Comparison of ENCODE assay signal across 16 cellular contexts in the genomic region with DNA sequence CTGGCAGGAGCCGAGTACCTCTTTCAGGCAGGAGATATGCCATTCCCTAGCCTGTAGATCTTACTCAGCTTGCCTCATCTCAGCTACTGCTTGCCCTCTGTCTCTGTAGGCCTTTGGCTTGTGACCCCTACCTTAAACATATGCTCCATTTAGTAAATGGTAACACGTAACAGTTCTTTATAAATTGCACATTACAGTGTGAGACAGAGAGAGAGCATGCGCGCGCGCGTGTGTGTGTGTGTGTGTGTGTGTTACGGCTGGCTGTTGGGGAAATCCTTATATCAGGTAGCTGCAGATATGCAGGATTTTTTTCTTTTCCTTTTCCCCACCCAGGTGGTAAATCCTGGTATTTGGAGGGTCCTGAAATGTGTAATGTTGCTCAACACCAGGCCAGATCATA. TPM values are rescaled to one million over a fixed set of nuclear protein-coding genes. Genes with fewer than 3 reads are reported as not detected.
DNase-seq lines count a peak whose midpoint lies in the region; ATAC-seq, FAIRE-seq and TF ChIP-seq lines count a peak whose summit lies in the region.
"Had no signal": no experiment of that assay in that cellular context is flagged by ENCODE, and none has a peak within 500 bp of the region (broad histone marks: within the 10 kb centered on the region; RNA-seq: fewer than 3 reads in every experiment).

No MANE protein-coding gene starts in this region.

- peak overlapping the region; percentile 1; the same call in 1 of the 2 replicates for H3K4me2 ChIP-seq in HepG2 (ENCODE audit: low read depth, low read length)

- in situ Hi-C loops in HepG2 (cut with HindIII; ENCODE audit: extremely low pct_ligation_motif_present, low pct_unique_long_range_greater_than_20kb), result no loop called here

- H3K27ac ChIP-seq in HepG2 (ENCODE audit: extremely low read length, insufficient read depth, low read length) (no peak overlapping the region), right lobe of liver (no peak overlapping the region), mucosa of rectum (ENCODE audit: low read depth in 2 of 2, low read length in 2 of 2) (peak overlapping the region; percentile 96 to 98)
- H3K27ac ChIP-seq: gastrocnemius medialis, right atrium auricular region had no signal

- H3K36me3 ChIP-seq in HepG2 (replicated peaks in 1 of 2; ENCODE audit: control insufficient read depth in 1 of 2, insufficient read depth in 2 of 2, low read length in 2 of 2) (no peaks in the 10 kb centered on the region), right lobe of liver (no peaks in the 10 kb centered on the region), bronchial epithelial cell (ENCODE audit: control insufficient read depth, insufficient read depth, low read length) (peaks cover 6% of the 10 kb centered on the region), mucosa of rectum (ENCODE audit: control insufficient read depth in 2 of 2, insufficient read depth in 2 of 2, low read length in 2 of 2) (peaks cover 0 to 5% of the 10 kb centered on the region in 2 donors)
- H3K36me3 ChIP-seq: gastrocnemius medialis, right atrium auricular region had no signal

- POLR2A ChIA-PET in HepG2 (lab: Yijun Ruan, JAX), result no interaction called here

- no peaks in the 10 kb centered on the region for H3K36me3 Mint-ChIP-seq in activated T-helper 1 cell treated with anti-CD3 and anti-CD28 coated beads, Interleukin-12 subunit alpha, Interleukin-12 subunit beta, Interleukin-2, Interleukin-4 antibody, amounts not matched to agents 30 ng/mL and 10 ng/mL and 1 ng/mL, durations not matched to agents 14 hours and 24 hours and 36 hours (ENCODE audit: low read depth)

- peaks cover 48% of the 10 kb centered on the region for H3K4me1 Mint-ChIP-seq in activated T-helper 1 cell treated with anti-CD3 and anti-CD28 coated beads, Interleukin-12 subunit alpha, Interleukin-12 subunit beta, Interleukin-2, Interleukin-4 antibody, amounts not matched to agents 30 ng/mL and 10 ng/mL and 1 ng/mL, durations not matched to agents 14 hours and 24 hours and 36 hours (ENCODE audit: low read depth)

- no peak for ATAC-seq in HepG2
- no peak for ATAC-seq in right lobe of liver
- ATAC-seq: gastrocnemius medialis had no signal

- H3K4me3 Mint-ChIP-seq in activated T-helper 1 cell treated with anti-CD3 and anti-CD28 coated beads, Interleukin-12 subunit alpha, Interleukin-12 subunit beta, Interleukin-2, Interleukin-4 antibody, amounts not matched to agents 30 ng/mL and 10 ng/mL and 1 ng/mL, durations not matched to agents 14 hours and 24 hours and 36 hours, result no peak overlapping the region
- H3K4me3 Mint-ChIP-seq: activated T-cell treated with anti-CD3 and anti-CD28 coated beads, Interleukin-2, amount 50 U/mL, for 24 hours had no signal

- no TSS peak for BruUV-seq in HepG2 (replicated peaks; lab: Mats Ljungman, UMichigan)

- H3K4me1 ChIP-seq in HepG2 (ENCODE audit: insufficient read depth, low read length) (peaks cover 73% of the 10 kb centered on the region), right lobe of liver (peaks cover 0 to 7% (median 0%) of the 10 kb centered on the region in 4 donors), mucosa of rectum (ENCODE audit: control insufficient read depth in 2 of 2, insufficient read depth in 2 of 2, low read length in 2 of 2) (peaks cover 32 to 50% of the 10 kb centered on the region in 2 donors)

- DNase-seq in HepG2 (ENCODE audit: low spot score), result no peak
- DNase-seq in right lobe of liver, result no peak
- DNase-seq in bronchial epithelial cell (ENCODE audit: low read depth), result no peak
- DNase-seq in T-helper 1 cell, result no peak
- DNase-seq in NCI-H2196 treated with DMSO at 0.1 percent for 48 hours (lab: John Stamatoyannopoulos, UW; ENCODE audit: unreplicated experiment), result no peak
- DNase-seq in activated T-helper 1 cell treated with anti-CD3 and anti-CD28 coated beads, Interleukin-12 subunit alpha, Interleukin-12 subunit beta, Interleukin-2, Interleukin-4 antibody, amounts not matched to agents 30 ng/mL and 10 ng/mL and 1 ng/mL, durations not matched to agents 14 hours and 24 hours and 36 hours (ENCODE audit: low spot score), result no peak
- no peak for DNase-seq in activated CD8-positive, alpha-beta memory T cell treated with anti-CD3 and anti-CD28 coated beads for 24 hours
- DNase-seq: activated T-cell treated with anti-CD3 and anti-CD28 coated beads, Interleukin-2, amount 50 U/mL, for 24 hours; amniotic stem cell; DMS 273 treated with DMSO at 0.1 percent for 48 hours; gastrocnemius medialis; SW 1271 had no signal

- no peaks in the 10 kb centered on the region for H4K20me1 ChIP-seq in HepG2 (ENCODE audit: insufficient read depth, low read length)

- no peaks in the 10 kb centered on the region for H3K79me2 ChIP-seq in HepG2 (ENCODE audit: insufficient read depth, low read length)

- H3K4me3 ChIP-seq in HepG2 (replicated peaks in 1 of 3; ENCODE audit: insufficient read depth in 1 of 3, low read depth in 2 of 3, low read length in 3 of 3), result no peak overlapping the region; a peak in 1 of 6 replicates
- no peak overlapping the region for H3K4me3 ChIP-seq in right lobe of liver
- H3K4me3 ChIP-seq in bronchial epithelial cell (ENCODE audit: low read depth, low read length), result peak overlapping the region; percentile 98
- peak overlapping the region; percentile 51 to 84 for H3K4me3 ChIP-seq in mucosa of rectum (ENCODE audit: low read length in 2 of 2)
- H3K4me3 ChIP-seq: gastrocnemius medialis, right atrium auricular region had no signal

- WGBS in HepG2 (ENCODE audit: low lambda C conversion rate), result 54% methylated on average over 8 of the region's 8 CpGs
- WGBS in right lobe of liver (ENCODE audit: insufficient coverage, low coverage, low lambda C conversion rate, missing lambda C conversion rate), result 75% methylated on average over 8 of the region's 8 CpGs

- TF ChIP-seq POLR2A in HepG2 (IDR thresholded peaks at IDR 0.05; ENCODE audit: insufficient read depth in 1 of 2, low read depth in 2 of 2, low read length in 2 of 2), result no peak
- TF ChIP-seq POLR2A in right lobe of liver (IDR thresholded peaks at IDR 0.05), result no peak

- H3K27me3 Mint-ChIP-seq in activated T-helper 1 cell treated with anti-CD3 and anti-CD28 coated beads, Interleukin-12 subunit alpha, Interleukin-12 subunit beta, Interleukin-2, Interleukin-4 antibody, amounts not matched to agents 30 ng/mL and 10 ng/mL and 1 ng/mL, durations not matched to agents 14 hours and 24 hours and 36 hours (ENCODE audit: insufficient read depth), result no peaks in the 10 kb centered on the region
- H3K27me3 Mint-ChIP-seq: activated T-cell treated with anti-CD3 and anti-CD28 coated beads, Interleukin-2, amount 50 U/mL, for 24 hours had no signal

- TF ChIP-seq RAD21 in HepG2 (CRISPR knock-in tag; IDR thresholded peaks at IDR 0.05), result no peak

- TF ChIP-seq CTCF in HepG2 (CRISPR knock-in tag; IDR thresholded peaks at IDR 0.05) (no peak), right lobe of liver (IDR thresholded peaks at IDR 0.05) (no peak), bronchial epithelial cell (IDR thresholded peaks at IDR 0.05; ENCODE audit: insufficient read depth, low read length, severe bottlenecking) (no peak)

- no peak overlapping the region for H2AFZ ChIP-seq in HepG2 (ENCODE audit: low read length)

- intact Hi-C loops in HepG2 (cut with micrococcal nuclease; ENCODE audit: unreplicated experiment), result no loop called here
- intact Hi-C loops in right lobe of liver (cut with DNase I), result no loop called here
- intact Hi-C loops in activated T-helper 1 cell treated with anti-CD3 and anti-CD28 coated beads, Interleukin-12 subunit alpha, Interleukin-12 subunit beta, Interleukin-2, Interleukin-4 antibody, amounts not matched to agents 30 ng/mL and 10 ng/mL and 1 ng/mL, durations not matched to agents 14 hours and 24 hours and 36 hours (cut with micrococcal nuclease), result no loop called here

- no peak overlapping the region for H3K27ac Mint-ChIP-seq in activated T-helper 1 cell treated with anti-CD3 and anti-CD28 coated beads, Interleukin-12 subunit alpha, Interleukin-12 subunit beta, Interleukin-2, Interleukin-4 antibody, amounts not matched to agents 30 ng/mL and 10 ng/mL and 1 ng/mL, durations not matched to agents 14 hours and 24 hours and 36 hours

- no peak overlapping the region for H3K9ac ChIP-seq in HepG2 (ENCODE audit: insufficient read depth, low read depth, low read length)
- H3K9ac ChIP-seq in mucosa of rectum (ENCODE audit: low read depth in 1 of 2, low read length in 2 of 2), result peak overlapping the region; percentile 47 to 99

- no peaks in the 10 kb centered on the region for H3K9me3 Mint-ChIP-seq in activated T-helper 1 cell treated with anti-CD3 and anti-CD28 coated beads, Interleukin-12 subunit alpha, Interleukin-12 subunit beta, Interleukin-2, Interleukin-4 antibody, amounts not matched to agents 30 ng/mL and 10 ng/mL and 1 ng/mL, durations not matched to agents 14 hours and 24 hours and 36 hours
- H3K9me3 Mint-ChIP-seq: activated T-cell treated with anti-CD3 and anti-CD28 coated beads, Interleukin-2, amount 50 U/mL, for 24 hours had no signal

- no peak for FAIRE-seq in HepG2 (lab: Jason Lieb, UNC)
- FAIRE-seq in bronchial epithelial cell (lab: Jason Lieb, UNC), result no peak
- FAIRE-seq: A204.1 had no signal

- H3K9me3 ChIP-seq in HepG2 (ENCODE audit: low read length), result no peaks in the 10 kb centered on the region
- no peaks in the 10 kb centered on the region for H3K9me3 ChIP-seq in right lobe of liver
- no peaks in the 10 kb centered on the region for H3K9me3 ChIP-seq in mucosa of rectum (ENCODE audit: control insufficient read depth in 2 of 2, low read length in 2 of 2)
- H3K9me3 ChIP-seq: gastrocnemius medialis, right atrium auricular region had no signal

- CTCF ChIA-PET in HepG2 (lab: Yijun Ruan, JAX; ENCODE audit: low intra/inter-chr PET ratio, low total read pairs), result interaction anchor here (0.6 kb wide), 1 partner anchor 54 kb away, joined by 3 read pairs; no protein-coding TSS in a partner anchor

- H3K27me3 ChIP-seq in HepG2 (ENCODE audit: control insufficient read depth in 1 of 2, insufficient read depth in 2 of 2, low read length in 2 of 2) (peaks cover 0 to 6% of the 10 kb centered on the region in 2 experiments; a peak in 2 of 5 replicates), right lobe of liver (no peaks in the 10 kb centered on the region), bronchial epithelial cell (ENCODE audit: control insufficient read depth, insufficient read depth, low read length) (no peaks in the 10 kb centered on the region), mucosa of rectum (ENCODE audit: control insufficient read depth in 2 of 2, insufficient read depth in 2 of 2, low read length in 2 of 2) (no peaks in the 10 kb centered on the region)
- H3K27me3 ChIP-seq: right atrium auricular region had no signal

- TF ChIP-seq EP300 in HepG2 (IDR thresholded peaks at IDR 0.05; ENCODE audit: low read depth in 2 of 2, low read length in 2 of 2), result no peak
- TF ChIP-seq EP300 in HepG2 (CRISPR knock-in tag; IDR thresholded peaks at IDR 0.05; ENCODE audit: borderline replicate concordance), result no peak

RNA-seq across cellular contexts. Expression of a gene that starts 4.2 kb away (rescaled TPM):
- total RNA-seq in HepG2 (2016; rRNA removed; fragmentation: Illumina TruSeq; extraction: Trizol) (0.24 and 0.31 TPM in 2 replicates), right lobe of liver (10 to 100 TPM in 1 of 6 experiments, 1 to 10 TPM in 5; 3.5 to 19.1 (median 6.2) TPM), bronchial epithelial cell (1,057 and 1,682 TPM in 2 replicates)
- 0.18 and 0.40 TPM in 2 replicates for total RNA-seq in HepG2 (2016; cell fraction: cytosol; rRNA removed; fragmentation: Illumina TruSeq; extraction: Trizol; ENCODE audit: low read depth)
- total RNA-seq in HepG2 (2016; cell fraction: insoluble cytoplasmic fraction; rRNA removed; fragmentation: Illumina TruSeq; extraction: Trizol), result 0.30 and 0.37 TPM in 2 replicates
- total RNA-seq in HepG2 (2016; cell fraction: membrane; rRNA removed; fragmentation: Illumina TruSeq; extraction: Trizol), result 0.22 TPM in 1 of 2 replicates, not detected in the other
- total RNA-seq in HepG2 (2016; cell fraction: nucleus; rRNA removed; fragmentation: Illumina TruSeq; extraction: Trizol), result 0.44 TPM in 1 of 2 replicates, not detected in the other
- polyA plus RNA-seq in HepG2 (2011; rRNA removed), result 0.77 and 0.97 TPM in 2 replicates
- 0.38 and 0.83 TPM in 2 replicates for polyA plus RNA-seq in HepG2 (2011; cell fraction: cytosol; rRNA removed)
- polyA plus RNA-seq in HepG2 (2011; cell fraction: nucleus; rRNA removed), result 0.21 and 0.35 TPM in 2 replicates
- polyA plus RNA-seq in HepG2 (2012), result 0.31 and 0.39 TPM in 2 replicates
- polyA plus RNA-seq in HepG2 (2016; cell fraction: cytosol; fragmentation: Illumina TruSeq; extraction: Trizol; ENCODE audit: low read depth), result not detected in 2 replicates
- 0.26 and 0.46 TPM in 2 replicates for polyA plus RNA-seq in HepG2 (2016; cell fraction: insoluble cytoplasmic fraction; fragmentation: Illumina TruSeq; extraction: Trizol; ENCODE audit: low read depth)
- polyA plus RNA-seq in HepG2 (2016; cell fraction: membrane; fragmentation: Illumina TruSeq; extraction: Trizol; ENCODE audit: low read depth), result 0.13 TPM in 1 of 2 replicates, not detected in the other
- polyA plus RNA-seq in HepG2 (2016; cell fraction: nucleus; fragmentation: Illumina TruSeq; extraction: Trizol; ENCODE audit: insufficient read depth, low read depth), result 0.60 and 1.7 TPM in 2 replicates
- 0.56 and 17.3 TPM in 2 replicates for polyA minus RNA-seq in HepG2 (2011; rRNA and poly(A)+ RNA removed; ENCODE audit: low replicate concordance)
- polyA minus RNA-seq in HepG2 (2011; cell fraction: cytosol; rRNA and poly(A)+ RNA removed), result not detected in 2 replicates
- polyA minus RNA-seq in HepG2 (2011; cell fraction: nucleus; rRNA and poly(A)+ RNA removed), result 0.26 TPM in 1 of 2 replicates, not detected in the other
- 79.6 and 86.8 TPM in 2 replicates for total RNA-seq in activated T-helper 1 cell treated with anti-CD3 and anti-CD28 coated beads, Interleukin-12 subunit alpha, Interleukin-12 subunit beta, Interleukin-2, Interleukin-4 antibody, amounts not matched to agents 30 ng/mL and 10 ng/mL and 1 ng/mL, durations not matched to agents 14 hours and 24 hours and 36 hours

RNA-seq across cellular contexts. Expression of a gene that starts 12.4 kb away (rescaled TPM):
- total RNA-seq in HepG2 (2016; rRNA removed; fragmentation: Illumina TruSeq; extraction: Trizol) (not detected in 2 replicates), right lobe of liver (1 to 10 TPM; 2.7 to 8.7 (median 6.7) TPM), bronchial epithelial cell (0.38 and 1.6 TPM in 2 replicates)
- total RNA-seq in HepG2 (2016; cell fraction: cytosol; rRNA removed; fragmentation: Illumina TruSeq; extraction: Trizol; ENCODE audit: low read depth), result not detected in 2 replicates
- total RNA-seq in HepG2 (2016; cell fraction: insoluble cytoplasmic fraction; rRNA removed; fragmentation: Illumina TruSeq; extraction: Trizol), result not detected in 2 replicates
- not detected in 2 replicates for total RNA-seq in HepG2 (2016; cell fraction: membrane; rRNA removed; fragmentation: Illumina TruSeq; extraction: Trizol)
- not detected in 2 replicates for total RNA-seq in HepG2 (2016; cell fraction: nucleus; rRNA removed; fragmentation: Illumina TruSeq; extraction: Trizol)
- polyA plus RNA-seq in HepG2 (2011; rRNA removed), result not detected in 2 replicates
- polyA plus RNA-seq in HepG2 (2011; cell fraction: cytosol; rRNA removed), result not detected in 2 replicates
- not detected in 2 replicates for polyA plus RNA-seq in HepG2 (2011; cell fraction: nucleus; rRNA removed)
- polyA plus RNA-seq in HepG2 (2012), result not detected in 2 replicates
- polyA plus RNA-seq in HepG2 (2016; cell fraction: cytosol; fragmentation: Illumina TruSeq; extraction: Trizol; ENCODE audit: low read depth), result not detected in 2 replicates
- not detected in 2 replicates for polyA plus RNA-seq in HepG2 (2016; cell fraction: insoluble cytoplasmic fraction; fragmentation: Illumina TruSeq; extraction: Trizol; ENCODE audit: low read depth)
- polyA plus RNA-seq in HepG2 (2016; cell fraction: membrane; fragmentation: Illumina TruSeq; extraction: Trizol; ENCODE audit: low read depth), result not detected in 2 replicates
- polyA plus RNA-seq in HepG2 (2016; cell fraction: nucleus; fragmentation: Illumina TruSeq; extraction: Trizol; ENCODE audit: insufficient read depth, low read depth), result not detected in 2 replicates
- not detected in 2 replicates for polyA minus RNA-seq in HepG2 (2011; rRNA and poly(A)+ RNA removed; ENCODE audit: low replicate concordance)
- polyA minus RNA-seq in HepG2 (2011; cell fraction: cytosol; rRNA and poly(A)+ RNA removed), result not detected in 2 replicates
- not detected in 2 replicates for polyA minus RNA-seq in HepG2 (2011; cell fraction: nucleus; rRNA and poly(A)+ RNA removed)
- 65.1 and 66.9 TPM in 2 replicates for total RNA-seq in activated T-helper 1 cell treated with anti-CD3 and anti-CD28 coated beads, Interleukin-12 subunit alpha, Interleukin-12 subunit beta, Interleukin-2, Interleukin-4 antibody, amounts not matched to agents 30 ng/mL and 10 ng/mL and 1 ng/mL, durations not matched to agents 14 hours and 24 hours and 36 hours
- total RNA-seq: myocyte had no signal

RNA-seq across cellular contexts. Expression of a gene that starts 35.5 kb away (rescaled TPM):
- total RNA-seq in HepG2 (2016; rRNA removed; fragmentation: Illumina TruSeq; extraction: Trizol) (2.8 and 3.3 TPM in 2 replicates), right lobe of liver (1 to 10 TPM in 1 of 6 experiments, not detected in 5; 1.8 TPM), bronchial epithelial cell (266 and 612 TPM in 2 replicates)
- total RNA-seq in HepG2 (2016; cell fraction: cytosol; rRNA removed; fragmentation: Illumina TruSeq; extraction: Trizol; ENCODE audit: low read depth), result 6.4 and 6.6 TPM in 2 replicates
- 2.5 and 4.8 TPM in 2 replicates for total RNA-seq in HepG2 (2016; cell fraction: insoluble cytoplasmic fraction; rRNA removed; fragmentation: Illumina TruSeq; extraction: Trizol)
- total RNA-seq in HepG2 (2016; cell fraction: membrane; rRNA removed; fragmentation: Illumina TruSeq; extraction: Trizol), result 4.6 and 6.3 TPM in 2 replicates
- 3.4 and 3.9 TPM in 2 replicates for total RNA-seq in HepG2 (2016; cell fraction: nucleus; rRNA removed; fragmentation: Illumina TruSeq; extraction: Trizol)
- 2.5 and 3.2 TPM in 2 replicates for polyA plus RNA-seq in HepG2 (2011; rRNA removed)
- polyA plus RNA-seq in HepG2 (2011; cell fraction: cytosol; rRNA removed), result 4.3 and 4.5 TPM in 2 replicates
- 1.1 and 1.5 TPM in 2 replicates for polyA plus RNA-seq in HepG2 (2011; cell fraction: nucleus; rRNA removed)
- 1.5 and 3.1 TPM in 2 replicates for polyA plus RNA-seq in HepG2 (2012)
- polyA plus RNA-seq in HepG2 (2016; cell fraction: cytosol; fragmentation: Illumina TruSeq; extraction: Trizol; ENCODE audit: low read depth), result 7.0 and 8.9 TPM in 2 replicates
- polyA plus RNA-seq in HepG2 (2016; cell fraction: insoluble cytoplasmic fraction; fragmentation: Illumina TruSeq; extraction: Trizol; ENCODE audit: low read depth), result 3.1 and 5.6 TPM in 2 replicates
- polyA plus RNA-seq in HepG2 (2016; cell fraction: membrane; fragmentation: Illumina TruSeq; extraction: Trizol; ENCODE audit: low read depth), result 4.1 and 4.8 TPM in 2 replicates
- 2.8 TPM in 1 of 2 replicates, not detected in the other for polyA plus RNA-seq in HepG2 (2016; cell fraction: nucleus; fragmentation: Illumina TruSeq; extraction: Trizol; ENCODE audit: insufficient read depth, low read depth)
- 14.8 TPM in 1 of 2 replicates, not detected in the other for polyA minus RNA-seq in HepG2 (2011; rRNA and poly(A)+ RNA removed; ENCODE audit: low replicate concordance)
- not detected in 2 replicates for polyA minus RNA-seq in HepG2 (2011; cell fraction: cytosol; rRNA and poly(A)+ RNA removed)
- polyA minus RNA-seq in HepG2 (2011; cell fraction: nucleus; rRNA and poly(A)+ RNA removed), result 1.2 TPM in 1 of 2 replicates, not detected in the other
- total RNA-seq in activated T-helper 1 cell treated with anti-CD3 and anti-CD28 coated beads, Interleukin-12 subunit alpha, Interleukin-12 subunit beta, Interleukin-2, Interleukin-4 antibody, amounts not matched to agents 30 ng/mL and 10 ng/mL and 1 ng/mL, durations not matched to agents 14 hours and 24 hours and 36 hours, result 0.71 TPM in 1 of 2 replicates, not detected in the other
- total RNA-seq: myocyte had no signal

RNA-seq across cellular contexts. Expression of a gene that starts 44.5 kb away (rescaled TPM):
- total RNA-seq in HepG2 (2016; rRNA removed; fragmentation: Illumina TruSeq; extraction: Trizol) (1.7 and 3.2 TPM in 2 replicates), right lobe of liver (not detected), bronchial epithelial cell (0.13 TPM in 1 of 2 replicates, not detected in the other)
- 1.4 and 1.6 TPM in 2 replicates for total RNA-seq in HepG2 (2016; cell fraction: cytosol; rRNA removed; fragmentation: Illumina TruSeq; extraction: Trizol; ENCODE audit: low read depth)
- total RNA-seq in HepG2 (2016; cell fraction: insoluble cytoplasmic fraction; rRNA removed; fragmentation: Illumina TruSeq; extraction: Trizol), result 1.6 and 2.3 TPM in 2 replicates
- total RNA-seq in HepG2 (2016; cell fraction: membrane; rRNA removed; fragmentation: Illumina TruSeq; extraction: Trizol), result 2.0 and 2.8 TPM in 2 replicates
- total RNA-seq in HepG2 (2016; cell fraction: nucleus; rRNA removed; fragmentation: Illumina TruSeq; extraction: Trizol), result 2.1 and 2.7 TPM in 2 replicates
- polyA plus RNA-seq in HepG2 (2011; rRNA removed), result 1.0 and 1.3 TPM in 2 replicates
- 0.65 and 1.2 TPM in 2 replicates for polyA plus RNA-seq in HepG2 (2011; cell fraction: cytosol; rRNA removed)
- polyA plus RNA-seq in HepG2 (2011; cell fraction: nucleus; rRNA removed), result 3.3 and 3.6 TPM in 2 replicates
- 0.36 and 1.2 TPM in 2 replicates for polyA plus RNA-seq in HepG2 (2012)
- 1.1 TPM in 2 replicates for polyA plus RNA-seq in HepG2 (2016; cell fraction: cytosol; fragmentation: Illumina TruSeq; extraction: Trizol; ENCODE audit: low read depth)
- 1.4 and 3.2 TPM in 2 replicates for polyA plus RNA-seq in HepG2 (2016; cell fraction: insoluble cytoplasmic fraction; fragmentation: Illumina TruSeq; extraction: Trizol; ENCODE audit: low read depth)
- polyA plus RNA-seq in HepG2 (2016; cell fraction: membrane; fragmentation: Illumina TruSeq; extraction: Trizol; ENCODE audit: low read depth), result 1.4 and 1.7 TPM in 2 replicates
- polyA plus RNA-seq in HepG2 (2016; cell fraction: nucleus; fragmentation: Illumina TruSeq; extraction: Trizol; ENCODE audit: insufficient read depth, low read depth), result 4.1 and 5.7 TPM in 2 replicates
- polyA minus RNA-seq in HepG2 (2011; rRNA and poly(A)+ RNA removed; ENCODE audit: low replicate concordance), result 1.3 and 2.4 TPM in 2 replicates
- polyA minus RNA-seq in HepG2 (2011; cell fraction: cytosol; rRNA and poly(A)+ RNA removed), result 0.62 and 0.69 TPM in 2 replicates
- polyA minus RNA-seq in HepG2 (2011; cell fraction: nucleus; rRNA and poly(A)+ RNA removed), result 1.4 and 1.7 TPM in 2 replicates
- 1.4 and 1.7 TPM in 2 replicates for total RNA-seq in activated T-helper 1 cell treated with anti-CD3 and anti-CD28 coated beads, Interleukin-12 subunit alpha, Interleukin-12 subunit beta, Interleukin-2, Interleukin-4 antibody, amounts not matched to agents 30 ng/mL and 10 ng/mL and 1 ng/mL, durations not matched to agents 14 hours and 24 hours and 36 hours
- total RNA-seq: gastrocnemius medialis, right atrium auricular region had no signal

RNA-seq across cellular contexts. Expression of a gene that starts 47.2 kb away (rescaled TPM):
- total RNA-seq in HepG2 (2016; rRNA removed; fragmentation: Illumina TruSeq; extraction: Trizol), result 22.1 and 41.4 TPM in 2 replicates
- total RNA-seq in HepG2 (2016; cell fraction: cytosol; rRNA removed; fragmentation: Illumina TruSeq; extraction: Trizol; ENCODE audit: low read depth), result 12.1 and 13.3 TPM in 2 replicates
- total RNA-seq in HepG2 (2016; cell fraction: insoluble cytoplasmic fraction; rRNA removed; fragmentation: Illumina TruSeq; extraction: Trizol), result 22.4 and 41.9 TPM in 2 replicates
- 14.7 and 18.6 TPM in 2 replicates for total RNA-seq in HepG2 (2016; cell fraction: membrane; rRNA removed; fragmentation: Illumina TruSeq; extraction: Trizol)
- total RNA-seq in HepG2 (2016; cell fraction: nucleus; rRNA removed; fragmentation: Illumina TruSeq; extraction: Trizol), result 27.0 and 34.8 TPM in 2 replicates
- polyA plus RNA-seq in HepG2 (2011; rRNA removed), result 85.2 and 95.6 TPM in 2 replicates
- 78.6 and 141 TPM in 2 replicates for polyA plus RNA-seq in HepG2 (2011; cell fraction: cytosol; rRNA removed)
- 73.7 and 97.1 TPM in 2 replicates for polyA plus RNA-seq in HepG2 (2011; cell fraction: nucleus; rRNA removed)
- polyA plus RNA-seq in HepG2 (2012), result 33.8 and 38.8 TPM in 2 replicates
- polyA plus RNA-seq in HepG2 (2016; cell fraction: cytosol; fragmentation: Illumina TruSeq; extraction: Trizol; ENCODE audit: low read depth), result 19.2 and 22.6 TPM in 2 replicates
- 24.5 and 27.8 TPM in 2 replicates for polyA plus RNA-seq in HepG2 (2016; cell fraction: insoluble cytoplasmic fraction; fragmentation: Illumina TruSeq; extraction: Trizol; ENCODE audit: low read depth)
- polyA plus RNA-seq in HepG2 (2016; cell fraction: membrane; fragmentation: Illumina TruSeq; extraction: Trizol; ENCODE audit: low read depth), result 17.9 and 18.5 TPM in 2 replicates
- 58.4 and 61.4 TPM in 2 replicates for polyA plus RNA-seq in HepG2 (2016; cell fraction: nucleus; fragmentation: Illumina TruSeq; extraction: Trizol; ENCODE audit: insufficient read depth, low read depth)
- 67.3 and 95.2 TPM in 2 replicates for polyA minus RNA-seq in HepG2 (2011; rRNA and poly(A)+ RNA removed; ENCODE audit: low replicate concordance)
- polyA minus RNA-seq in HepG2 (2011; cell fraction: cytosol; rRNA and poly(A)+ RNA removed), result 29.1 and 32.2 TPM in 2 replicates
- polyA minus RNA-seq in HepG2 (2011; cell fraction: nucleus; rRNA and poly(A)+ RNA removed), result 7.9 and 10.6 TPM in 2 replicates
- 10 to 100 TPM; 26.3 to 69.7 (median 42.0) TPM for total RNA-seq in right lobe of liver
- 30.0 and 51.5 TPM in 2 replicates for total RNA-seq in bronchial epithelial cell
- 89.8 and 96.0 TPM in 2 replicates for total RNA-seq in activated T-helper 1 cell treated with anti-CD3 and anti-CD28 coated beads, Interleukin-12 subunit alpha, Interleukin-12 subunit beta, Interleukin-2, Interleukin-4 antibody, amounts not matched to agents 30 ng/mL and 10 ng/mL and 1 ng/mL, durations not matched to agents 14 hours and 24 hours and 36 hours

Comparison
In these comparisons a context has a peak if more than half of its experiments do, and no peak if none do; other contexts are left out.
1. H3K27ac ChIP-seq: peak in mucosa of rectum (2 of 2); none in HepG2 (single experiment) and right lobe of liver (0 of 3).
2. H3K4me3 ChIP-seq: peak in bronchial epithelial cell (single experiment) and mucosa of rectum (2 of 2); none in HepG2 (0 of 3) and right lobe of liver (0 of 3).
3. RNA of a gene that starts 4.2 kb away (total RNA-seq): 1,057 to 1,682 TPM in bronchial epithelial cell; 79.6 to 86.8 TPM in activated T-helper 1 cell treated with anti-CD3 and anti-CD28 coated beads, Interleukin-12 subunit alpha, Interleukin-12 subunit beta, Interleukin-2, Interleukin-4 antibody, amounts not matched to agents 30 ng/mL and 10 ng/mL and 1 ng/mL, durations not matched to agents 14 hours and 24 hours and 36 hours, 3.5 to 19.1 TPM in right lobe of liver and 0.18 to 0.44 TPM in HepG2; every median in the first group is over 10 times any median in the second.
4. RNA of a gene that starts 35.5 kb away (total RNA-seq): 266 to 612 TPM in bronchial epithelial cell; 2.5 to 6.6 TPM in HepG2, 0.71 TPM in activated T-helper 1 cell treated with anti-CD3 and anti-CD28 coated beads, Interleukin-12 subunit alpha, Interleukin-12 subunit beta, Interleukin-2, Interleukin-4 antibody, amounts not matched to agents 30 ng/mL and 10 ng/mL and 1 ng/mL, durations not matched to agents 14 hours and 24 hours and 36 hours and 1.8 TPM in right lobe of liver; every median in the first group is over 10 times any median in the second.